1 cellular context compared by ENCODE assay signal in genomic region chr15:38553071-38553470, GRCh38.
TF ChIP-seq lines count a peak whose summit lies in the region.

No MANE protein-coding gene starts in this region.

TF ChIP-seq in GM12878, 131 proteins besides CTCF, POLR2A, EP300 and RAD21 (continued from another document):
- TF ChIP-seq ZBTB11 (CRISPR knock-in tag; IDR thresholded peaks at IDR 0.05) (no peak), HSF1 (IDR thresholded peaks at IDR 0.05; ENCODE audit: low read depth, low read length) (no peak), POLR2AphosphoS5 (IDR thresholded peaks at IDR 0.05; ENCODE audit: low read length) (no peak), TARDBP (IDR thresholded peaks at IDR 0.05; ENCODE audit: borderline replicate concordance) (no peak), NR2F1 (conservative IDR thresholded peaks at IDR 0.05) (no peak), E2F4 (IDR thresholded peaks at IDR 0.05; ENCODE audit: low read depth, low read length) (no peak), DPF2 (IDR thresholded peaks at IDR 0.05) (no peak), KAT2A (conservative IDR thresholded peaks at IDR 0.05; ENCODE audit: control insufficient read depth, low read depth, low read length) (no peak)
